Comparison of ENCODE assay signal across 37 cellular contexts in genomic region chr17:43810823-43811222, GRCh38. TPM values are rescaled to one million over a fixed set of nuclear protein-coding genes. Genes with fewer than 3 reads are reported as not detected.
"Had no signal": no experiment of that assay in that cellular context is flagged by ENCODE, and none has a peak within 500 bp of the region (broad histone marks: within the 10 kb centered on the region; RNA-seq: fewer than 3 reads in every experiment).

No MANE protein-coding gene starts in this region.

- H3K36me3 ChIP-seq: breast epithelium, cardiac muscle cell, colonic mucosa, gastrocnemius medialis had no signal

- H3K4me3 Mint-ChIP-seq: activated CD4-positive, alpha-beta memory T cell treated with anti-CD3 and anti-CD28 coated beads, Interleukin-2, amount 10 ng/mL, durations not matched to agents 7 days and 5 days; activated CD4-positive, alpha-beta T cell treated with anti-CD3 and anti-CD28 coated beads for 36 hours; activated CD4-positive, alpha-beta T cell treated with anti-CD3 and anti-CD28 coated beads, Interleukin-2, amount 10 ng/mL, durations not matched to agents 24 days and 14 days; activated naive CD4-positive, alpha-beta T cell treated with anti-CD3 and anti-CD28 coated beads, Interleukin-2, amount 10 ng/mL, durations not matched to agents 7 days and 5 days; activated naive CD8-positive, alpha-beta T cell treated with anti-CD3 and anti-CD28 coated beads, Interleukin-2, amount 10 ng/mL, durations not matched to agents 7 days and 5 days; activated T-cell treated with anti-CD3 and anti-CD28 coated beads, Interleukin-2, amount 50 U/mL, for 24 hours; activated T-cell treated with anti-CD3 and anti-CD28 coated beads, Interleukin-2, amount 50 U/mL, for 72 hours; brain; dendritic cell treated with granulocyte-macrophage colony-stimulating factor and Interleukin-4, amounts not matched to agents 40 ng/mL and 50 ng/mL, for 4 days; endodermal cell; T-helper 17 cell; T-helper 2 cell treated with Interferon-gamma antibody and Interleukin-4, amounts not matched to agents 5 μg/mL and 100 μg/mL, for 36 hours had no signal

- ATAC-seq: activated CD4-positive, alpha-beta T cell treated with anti-CD3 and anti-CD28 coated beads for 36 hours; activated naive CD4-positive, alpha-beta T cell treated with anti-CD3 and anti-CD28 coated beads, Interleukin-2, amount 50 U/mL, for 72 hours; activated T-cell treated with anti-CD3 and anti-CD28 coated beads, Interleukin-2, amount 50 U/mL, for 72 hours; foreskin keratinocyte; gastrocnemius medialis; heart left ventricle; T-helper 17 cell had no signal

- H3K4me1 Mint-ChIP-seq: activated CD4-positive, alpha-beta memory T cell treated with anti-CD3 and anti-CD28 coated beads, Interleukin-2, amount 10 ng/mL, durations not matched to agents 7 days and 5 days; activated CD4-positive, alpha-beta T cell treated with anti-CD3 and anti-CD28 coated beads for 36 hours; activated CD4-positive, alpha-beta T cell treated with anti-CD3 and anti-CD28 coated beads, Interleukin-2, amount 10 ng/mL, durations not matched to agents 24 days and 14 days; activated naive CD4-positive, alpha-beta T cell treated with anti-CD3 and anti-CD28 coated beads, Interleukin-2, amount 10 ng/mL, durations not matched to agents 7 days and 5 days; activated naive CD8-positive, alpha-beta T cell treated with anti-CD3 and anti-CD28 coated beads, Interleukin-2, amount 10 ng/mL, durations not matched to agents 7 days and 5 days; brain; endodermal cell; T-helper 17 cell had no signal

- H3K4me3 ChIP-seq: ascending aorta, breast epithelium, cardiac muscle cell, colonic mucosa, dorsolateral prefrontal cortex, esophagus muscularis mucosa, gastrocnemius medialis, heart left ventricle had no signal

- H3K27me3 ChIP-seq: ascending aorta, breast epithelium, cardiac muscle cell, colonic mucosa, dorsolateral prefrontal cortex, esophagus muscularis mucosa, foreskin keratinocyte, gastrocnemius medialis, heart left ventricle had no signal

- H3K27me3 Mint-ChIP-seq: activated CD4-positive, alpha-beta T cell treated with anti-CD3 and anti-CD28 coated beads for 36 hours; dendritic cell treated with granulocyte-macrophage colony-stimulating factor and Interleukin-4, amounts not matched to agents 40 ng/mL and 50 ng/mL, for 4 days had no signal

- DNase-seq: activated CD4-positive, alpha-beta memory T cell treated with anti-CD3 and anti-CD28 coated beads, Interleukin-2, amount 10 ng/mL, durations not matched to agents 7 days and 5 days; activated CD4-positive, alpha-beta T cell treated with anti-CD3 and anti-CD28 coated beads for 36 hours; activated CD4-positive, alpha-beta T cell treated with anti-CD3 and anti-CD28 coated beads, Interleukin-2, amount 10 ng/mL, durations not matched to agents 24 days and 14 days; activated CD4-positive, alpha-beta T cell treated with anti-CD3 and anti-CD28 coated beads, Interleukin-2, amount 50 U/mL, for 4 hours; activated CD4-positive, CD25-positive, alpha-beta regulatory T cell; activated CD4-positive, CD25-positive, alpha-beta regulatory T cell treated with anti-CD3 and anti-CD28 coated beads, Interleukin-2, amount 50 U/mL, for 72 hours; activated CD8-positive, alpha-beta memory T cell treated with anti-CD3 and anti-CD28 coated beads, Interleukin-2, amount 50 U/mL, for 48 hours; activated gamma-delta T cell; activated naive CD4-positive, alpha-beta T cell; activated naive CD4-positive, alpha-beta T cell treated with anti-CD3 and anti-CD28 coated beads, Interleukin-2, amount 10 ng/mL, durations not matched to agents 7 days and 5 days; activated naive CD8-positive, alpha-beta T cell treated with anti-CD3 and anti-CD28 coated beads, Interleukin-2, amount 10 ng/mL, durations not matched to agents 7 days and 5 days; activated T-cell treated with anti-CD3 and anti-CD28 coated beads for 4 hours; activated T-cell treated with anti-CD3 and anti-CD28 coated beads, Interleukin-2, amount 50 U/mL, for 24 hours; activated T-cell treated with anti-CD3 and anti-CD28 coated beads, Interleukin-2, amount 50 U/mL, for 72 hours; central memory CD4-positive, alpha-beta T cell; cerebellar nuclear complex; colonic mucosa; dorsolateral prefrontal cortex; effector memory CD4-positive, alpha-beta T cell; endodermal cell; erythroblast; foreskin keratinocyte; gastrocnemius medialis; glutamatergic neuron; heart left ventricle; T-helper 1 cell; T-helper 17 cell; T1000; WERI-Rb-1 had no signal

- H3K36me3 Mint-ChIP-seq: activated naive CD4-positive, alpha-beta T cell treated with anti-CD3 and anti-CD28 coated beads, Interleukin-2, amount 10 ng/mL, durations not matched to agents 7 days and 5 days; activated naive CD4-positive, alpha-beta T cell treated with anti-CD3 and anti-CD28 coated beads, Interleukin-2, amount 50 U/mL, for 72 hours; activated naive CD8-positive, alpha-beta T cell treated with anti-CD3 and anti-CD28 coated beads, Interleukin-2, amount 10 ng/mL, durations not matched to agents 7 days and 5 days had no signal

- H3K9me3 ChIP-seq: ascending aorta, breast epithelium, colonic mucosa, esophagus muscularis mucosa, gastrocnemius medialis, heart left ventricle had no signal

- H3K27ac Mint-ChIP-seq: activated CD4-positive, alpha-beta memory T cell treated with anti-CD3 and anti-CD28 coated beads, Interleukin-2, amount 10 ng/mL, durations not matched to agents 7 days and 5 days; activated CD4-positive, alpha-beta T cell treated with anti-CD3 and anti-CD28 coated beads for 36 hours; activated CD4-positive, alpha-beta T cell treated with anti-CD3 and anti-CD28 coated beads, Interleukin-2, amount 10 ng/mL, durations not matched to agents 24 days and 14 days; activated naive CD4-positive, alpha-beta T cell treated with anti-CD3 and anti-CD28 coated beads, Interleukin-2, amount 10 ng/mL, durations not matched to agents 7 days and 5 days; activated naive CD8-positive, alpha-beta T cell treated with anti-CD3 and anti-CD28 coated beads, Interleukin-2, amount 10 ng/mL, durations not matched to agents 7 days and 5 days; activated T-cell treated with anti-CD3 and anti-CD28 coated beads, Interleukin-2, amount 50 U/mL, for 24 hours; activated T-cell treated with anti-CD3 and anti-CD28 coated beads, Interleukin-2, amount 50 U/mL, for 72 hours; brain; dendritic cell treated with granulocyte-macrophage colony-stimulating factor and Interleukin-4, amounts not matched to agents 40 ng/mL and 50 ng/mL, for 4 days; endodermal cell; T-helper 17 cell; T-helper 2 cell treated with Interferon-gamma antibody and Interleukin-4, amounts not matched to agents 5 μg/mL and 100 μg/mL, for 36 hours had no signal

- H3K4me1 ChIP-seq: ascending aorta, breast epithelium, colonic mucosa, esophagus muscularis mucosa, gastrocnemius medialis had no signal

- H3K27ac ChIP-seq: ascending aorta, breast epithelium, cardiac muscle cell, colonic mucosa, dorsolateral prefrontal cortex, esophagus muscularis mucosa, foreskin keratinocyte, gastrocnemius medialis, heart left ventricle, WERI-Rb-1 had no signal

- H3K9me3 Mint-ChIP-seq: activated CD4-positive, alpha-beta memory T cell treated with anti-CD3 and anti-CD28 coated beads, Interleukin-2, amount 10 ng/mL, durations not matched to agents 7 days and 5 days; activated CD4-positive, alpha-beta T cell treated with anti-CD3 and anti-CD28 coated beads, Interleukin-2, amount 10 ng/mL, durations not matched to agents 24 days and 14 days; activated naive CD4-positive, alpha-beta T cell treated with anti-CD3 and anti-CD28 coated beads, Interleukin-2, amount 10 ng/mL, durations not matched to agents 7 days and 5 days; activated naive CD4-positive, alpha-beta T cell treated with anti-CD3 and anti-CD28 coated beads, Interleukin-2, amount 50 U/mL, for 72 hours; activated naive CD8-positive, alpha-beta T cell treated with anti-CD3 and anti-CD28 coated beads, Interleukin-2, amount 10 ng/mL, durations not matched to agents 7 days and 5 days; activated T-cell treated with anti-CD3 and anti-CD28 coated beads, Interleukin-2, amount 50 U/mL, for 24 hours; activated T-cell treated with anti-CD3 and anti-CD28 coated beads, Interleukin-2, amount 50 U/mL, for 72 hours; brain; dendritic cell treated with granulocyte-macrophage colony-stimulating factor and Interleukin-4, amounts not matched to agents 40 ng/mL and 50 ng/mL, for 4 days; endodermal cell; T-helper 2 cell treated with Interferon-gamma antibody and Interleukin-4, amounts not matched to agents 5 μg/mL and 100 μg/mL, for 36 hours had no signal

RNA-seq across cellular contexts. Expression of gene MPP3, which starts 22.1 kb away (rescaled TPM):
- total RNA-seq: activated CD4-positive, alpha-beta memory T cell treated with anti-CD3 and anti-CD28 coated beads, Interleukin-2, amount 10 ng/mL, durations not matched to agents 7 days and 5 days; activated T-cell treated with anti-CD3 and anti-CD28 coated beads, Interleukin-2, amount 50 U/mL, for 72 hours had no signal

RNA-seq across cellular contexts. Expression of gene CFAP97D1, which starts 30.6 kb away (rescaled TPM):
- total RNA-seq: activated CD4-positive, alpha-beta memory T cell treated with anti-CD3 and anti-CD28 coated beads, Interleukin-2, amount 10 ng/mL, durations not matched to agents 7 days and 5 days; activated CD4-positive, alpha-beta T cell treated with anti-CD3 and anti-CD28 coated beads for 36 hours; activated CD4-positive, alpha-beta T cell treated with anti-CD3 and anti-CD28 coated beads, Interleukin-2, amount 10 ng/mL, durations not matched to agents 24 days and 14 days; activated naive CD4-positive, alpha-beta T cell treated with anti-CD3 and anti-CD28 coated beads, Interleukin-2, amount 50 U/mL, for 72 hours; activated naive CD8-positive, alpha-beta T cell treated with anti-CD3 and anti-CD28 coated beads, Interleukin-2, amount 10 ng/mL, durations not matched to agents 7 days and 5 days; activated T-cell treated with anti-CD3 and anti-CD28 coated beads, Interleukin-2, amount 50 U/mL, for 72 hours; ascending aorta; cardiac muscle cell; colonic mucosa; endodermal cell; foreskin keratinocyte; gastrocnemius medialis; T-helper 17 cell had no signal
- polyA plus RNA-seq: cardiac muscle cell, foreskin keratinocyte, heart left ventricle had no signal

RNA-seq across cellular contexts. Expression of gene CD300LG, which starts 36.2 kb away (rescaled TPM):
- total RNA-seq: activated CD4-positive, alpha-beta memory T cell treated with anti-CD3 and anti-CD28 coated beads, Interleukin-2, amount 10 ng/mL, durations not matched to agents 7 days and 5 days; activated CD4-positive, alpha-beta T cell treated with anti-CD3 and anti-CD28 coated beads for 36 hours; activated CD4-positive, alpha-beta T cell treated with anti-CD3 and anti-CD28 coated beads, Interleukin-2, amount 10 ng/mL, durations not matched to agents 24 days and 14 days; activated naive CD4-positive, alpha-beta T cell treated with anti-CD3 and anti-CD28 coated beads, Interleukin-2, amount 50 U/mL, for 72 hours; activated naive CD8-positive, alpha-beta T cell treated with anti-CD3 and anti-CD28 coated beads, Interleukin-2, amount 10 ng/mL, durations not matched to agents 7 days and 5 days; activated T-cell treated with anti-CD3 and anti-CD28 coated beads, Interleukin-2, amount 50 U/mL, for 72 hours; cardiac muscle cell; endodermal cell; foreskin keratinocyte; T-helper 17 cell had no signal
- polyA plus RNA-seq: cardiac muscle cell, foreskin keratinocyte had no signal

RNA-seq across cellular contexts. Expression of gene SOST, which starts 52.2 kb away (rescaled TPM):
- total RNA-seq: activated CD4-positive, alpha-beta memory T cell treated with anti-CD3 and anti-CD28 coated beads, Interleukin-2, amount 10 ng/mL, durations not matched to agents 7 days and 5 days; activated CD4-positive, alpha-beta T cell treated with anti-CD3 and anti-CD28 coated beads for 36 hours; activated CD4-positive, alpha-beta T cell treated with anti-CD3 and anti-CD28 coated beads, Interleukin-2, amount 10 ng/mL, durations not matched to agents 24 days and 14 days; activated naive CD4-positive, alpha-beta T cell treated with anti-CD3 and anti-CD28 coated beads, Interleukin-2, amount 50 U/mL, for 72 hours; activated naive CD8-positive, alpha-beta T cell treated with anti-CD3 and anti-CD28 coated beads, Interleukin-2, amount 10 ng/mL, durations not matched to agents 7 days and 5 days; activated T-cell treated with anti-CD3 and anti-CD28 coated beads, Interleukin-2, amount 50 U/mL, for 72 hours; breast epithelium; colonic mucosa; endodermal cell; esophagus muscularis mucosa; foreskin keratinocyte; gastrocnemius medialis; heart left ventricle; T-helper 17 cell had no signal
- polyA plus RNA-seq: heart left ventricle had no signal
